11 cellular contexts compared by ENCODE assay signal in genomic region chr4:87078987-87079469, GRCh38.
A peak's percentile ranks its signal among the peaks of the same experiment; 100 is the strongest.
DNase-seq lines count a peak whose midpoint lies in the region; ATAC-seq, FAIRE-seq and TF ChIP-seq lines count a peak whose summit lies in the region.
"Had no signal": no experiment of that assay in that cellular context is flagged by ENCODE, and none has a peak within 500 bp of the region (broad histone marks: within the 10 kb centered on the region; RNA-seq: fewer than 3 reads in every experiment).

No MANE protein-coding gene starts in this region.

- TF ChIP-seq CTCF in lower lobe of right lung (IDR thresholded peaks at IDR 0.05): no peak

- intact Hi-C loops in lower lobe of right lung (cut with DNase I): no loop called here

- peaks cover 79% of the 10 kb centered on the region for H3K4me1 ChIP-seq in lower lobe of right lung

- no peaks in the 10 kb centered on the region for H3K27me3 ChIP-seq in lower lobe of right lung (ENCODE audit: low read depth)

- no peaks in the 10 kb centered on the region for H3K9me3 ChIP-seq in lower lobe of right lung

- H3K36me3 ChIP-seq in lower lobe of right lung: peaks cover 2% of the 10 kb centered on the region

- peak; percentile 50 for FAIRE-seq in endometrium (lab: Jason Lieb, UNC)

- DNase-seq in LHCN-M2 (ENCODE audit: low read depth) (peak; percentile 56), lower lobe of right lung (no peak), superior temporal gyrus (ENCODE audit: extremely low spot score) (peak; percentile 86), NCI-H146 (lab: John Stamatoyannopoulos, UW) (no peak), cortex of kidney (lab: John Stamatoyannopoulos, UW) (no peak), DMS153 treated with DMSO at 0.1 percent for 48 hours (lab: John Stamatoyannopoulos, UW; ENCODE audit: unreplicated experiment) (no peak), NCI-H526 (lab: John Stamatoyannopoulos, UW) (no peak)
- DNase-seq: activated B cell treated with CpG ODN at 0.5 μM for 24 hours; NCI-H446 treated with DMSO at 0.1 percent for 48 hours; stimulated activated CD8-positive, alpha-beta memory T cell treated with anti-CD3 and anti-CD28 coated beads, Interleukin-4, amount 100 ng/mL, for 48 hours had no signal

- no peak overlapping the region for H3K4me3 ChIP-seq in lower lobe of right lung

- H3K27ac ChIP-seq in lower lobe of right lung: peak overlapping the region; percentile 39

- peak; percentile 66 to 67 for ATAC-seq in lower lobe of right lung

Comparison
In these comparisons a context has a peak if more than half of its experiments do, and no peak if none do; other contexts are left out.
1. DNase-seq: peak in LHCN-M2 (single experiment) and superior temporal gyrus (single experiment); none in lower lobe of right lung (single experiment), NCI-H146 (single experiment), cortex of kidney (single experiment), DMS153 treated with DMSO at 0.1 percent for 48 hours (single experiment) and NCI-H526 (0 of 2).